In the genomic region with DNA sequence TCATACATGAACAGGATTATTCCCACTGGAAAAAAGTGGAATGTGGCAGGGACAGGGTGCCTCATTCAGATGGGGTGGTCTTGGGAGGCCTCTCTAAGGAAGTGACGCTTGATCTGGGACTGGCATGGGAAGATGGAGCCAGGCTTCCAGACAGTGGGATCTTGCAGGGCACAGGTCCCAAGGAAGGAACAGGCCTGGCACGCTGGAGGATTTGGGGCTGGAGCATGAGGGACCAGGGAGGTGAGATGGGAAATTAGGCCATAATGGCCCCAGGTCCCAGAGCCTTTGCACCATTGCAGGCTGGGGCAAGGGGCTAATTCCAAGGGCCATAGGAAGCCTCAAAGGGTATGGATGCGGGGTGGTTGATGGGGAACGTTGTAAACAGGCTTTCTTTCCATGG, we compare ENCODE assay signal across 22 cellular contexts. TPM values are rescaled to one million over a fixed set of nuclear protein-coding genes. Genes with fewer than 3 reads are reported as not detected.
DNase-seq lines count a peak whose midpoint lies in the region; FAIRE-seq and TF ChIP-seq lines count a peak whose summit lies in the region.
"Had no signal": no experiment of that assay in that cellular context is flagged by ENCODE, and none has a peak within 500 bp of the region (broad histone marks: within the 10 kb centered on the region; RNA-seq: fewer than 3 reads in every experiment).

No MANE protein-coding gene starts in this region.

- no peak for FAIRE-seq in H1 (lab: Jason Lieb, UNC)
- FAIRE-seq: GM12891, GM18507, H54 had no signal

- no peak for TF ChIP-seq POLR2A in H1 (IDR thresholded peaks at IDR 0.05; ENCODE audit: control extremely low read depth in 1 of 2, low read depth in 2 of 2, low read length in 2 of 2)

- no peak overlapping the region for H4K8ac ChIP-seq in H1 (ENCODE audit: extremely low read depth, insufficient read depth, low read length)

- TF ChIP-seq RAD21 in H1 (IDR thresholded peaks at IDR 0.05 in 1 of 2, conservative IDR thresholded peaks at IDR 0.05 in 1 of 2; ENCODE audit: low read depth in 2 of 2, low read length in 2 of 2), result no peak

- no peaks in the 10 kb centered on the region for H3K4me1 Mint-ChIP-seq in neural progenitor cell

- H3K27me3 ChIP-seq in dorsolateral prefrontal cortex (peaks cover 0 to 9% (median 0%) of the 10 kb centered on the region in 45 donors), H1 (replicated peaks in 1 of 4; ENCODE audit: control insufficient read depth in 3 of 4, extremely low read depth in 1 of 4, insufficient read depth in 3 of 4, low read length in 3 of 4) (no peaks in the 10 kb centered on the region), neural progenitor cell (peaks cover 8% of the 10 kb centered on the region)

- no peaks in the 10 kb centered on the region for H3K9me3 Mint-ChIP-seq in neural progenitor cell
- H3K9me3 Mint-ChIP-seq: GM23338 had no signal

- CTCF ChIA-PET in H1 (lab: Charles Lee; ENCODE audit: partially characterized antibody), result no interaction called here

- H3K36me3 Mint-ChIP-seq in neural progenitor cell, result no peaks in the 10 kb centered on the region
- H3K36me3 Mint-ChIP-seq: CD4-positive, alpha-beta memory T cell had no signal

- no peak overlapping the region for H2BK15ac ChIP-seq in H1 (ENCODE audit: low read length)

- no peak overlapping the region for H2BK120ac ChIP-seq in H1 (replicated peaks; ENCODE audit: low read depth, low read length)

- no peak overlapping the region for H3K56ac ChIP-seq in H1 (replicated peaks; ENCODE audit: insufficient read length, low read depth, low read length)

- DNase-seq in dorsolateral prefrontal cortex (peak in 2 of 10 donors; percentile 6 to 35), H1 (ENCODE audit: low read depth in 1 of 2, low spot score in 2 of 2) (no peak), neural progenitor cell (ENCODE audit: low spot score) (no peak), substantia nigra (lab: John Stamatoyannopoulos, UW) (no peak), cortex of kidney (lab: John Stamatoyannopoulos, UW) (no peak)
- no peak for DNase-seq in activated CD8-positive, alpha-beta memory T cell treated with anti-CD3 and anti-CD28 coated beads for 24 hours
- DNase-seq: C1 segment of cervical spinal cord; Calu3; CD4-positive, alpha-beta memory T cell; COR-L47; DMS53; DMS79 treated with DMSO at 0.1 percent for 48 hours; GF-D8; HFFc6 had no signal

- no peaks in the 10 kb centered on the region for H3K9me3 ChIP-seq in H1 (ENCODE audit: insufficient read depth in 2 of 2, low read depth in 1 of 2, low read length in 1 of 2)
- H3K9me3 ChIP-seq in neural progenitor cell (ENCODE audit: low read depth), result no peaks in the 10 kb centered on the region
- H3K9me3 ChIP-seq: HAP-1 had no signal

- no peak for TF ChIP-seq EP300 in H1 (IDR thresholded peaks at IDR 0.05; ENCODE audit: borderline replicate concordance in 1 of 2, low read depth in 2 of 2, low read length in 2 of 2)

- H3K14ac ChIP-seq in H1 (ENCODE audit: insufficient read length), result no peak overlapping the region

- 0 out of 2 replicates have a peak overlapping the region, but pooled peaks have one; percentile 37 for H2BK20ac ChIP-seq in H1 (ENCODE audit: low read length)

- no peak overlapping the region for H2BK12ac ChIP-seq in H1 (ENCODE audit: low read depth, low read length)

- H3K4me1 ChIP-seq in H1 (replicated peaks in 1 of 4; ENCODE audit: control insufficient read depth in 3 of 4, insufficient read depth in 4 of 4, low read length in 3 of 4) (no peaks in the 10 kb centered on the region), neural progenitor cell (no peaks in the 10 kb centered on the region)
- H3K4me1 ChIP-seq: HAP-1 had no signal

- H3K23ac ChIP-seq in H1 (ENCODE audit: insufficient read length), result no peak overlapping the region

- peaks cover 16% of the 10 kb centered on the region for H3K27me3 Mint-ChIP-seq in neural progenitor cell (ENCODE audit: insufficient read depth, low read depth)

- intact Hi-C loops in dorsolateral prefrontal cortex (cut with DNase I), result no loop called here

- no peak overlapping the region for H3K4ac ChIP-seq in H1 (replicated peaks; ENCODE audit: insufficient read length, low read depth, low read length)

- H3K79me2 ChIP-seq in H1 (ENCODE audit: control insufficient read depth in 1 of 2, insufficient read depth in 2 of 2, low read length in 2 of 2), result no peaks in the 10 kb centered on the region
- H3K79me2 ChIP-seq in neural progenitor cell (ENCODE audit: low read depth), result no peaks in the 10 kb centered on the region

- TF ChIP-seq CTCF in dorsolateral prefrontal cortex (IDR thresholded peaks at IDR 0.05 in 54 of 56, conservative IDR thresholded peaks at IDR 0.05 in 2 of 56; ENCODE audit: low read depth in 1 of 56, partially characterized antibody in 56 of 56) (no peak), H1 (IDR thresholded peaks at IDR 0.05; ENCODE audit: control extremely low read depth in 1 of 3, insufficient read depth in 1 of 3, low read depth in 1 of 3, low read length in 3 of 3) (no peak), neural progenitor cell (IDR thresholded peaks at IDR 0.05) (no peak)

- H3K79me1 ChIP-seq in H1 (ENCODE audit: low read depth, low read length), result no peaks in the 10 kb centered on the region

- H3K36me3 ChIP-seq in H1 (ENCODE audit: control insufficient read depth in 2 of 4, insufficient read depth in 4 of 4, low read length in 3 of 4) (no peaks in the 10 kb centered on the region), neural progenitor cell (no peaks in the 10 kb centered on the region)
- H3K36me3 ChIP-seq: HAP-1 had no signal

- H3K27ac ChIP-seq in dorsolateral prefrontal cortex, result peak overlapping the region in 36 of 59 donors; percentile 2 to 73 (median 46)
- H3K27ac ChIP-seq in H1 (ENCODE audit: low read depth, low read length), result no peak overlapping the region
- no peak overlapping the region for H3K27ac ChIP-seq in neural progenitor cell
- peak overlapping the region; percentile 19 for H3K27ac ChIP-seq in substantia nigra (ENCODE audit: low read depth, low read length, poor library complexity, severe bottlenecking)

- H3K4me3 ChIP-seq in dorsolateral prefrontal cortex, result no peak overlapping the region
- no peak overlapping the region for H3K4me3 ChIP-seq in H1 (ENCODE audit: extremely low read depth in 1 of 4, insufficient read depth in 2 of 4, low read depth in 3 of 4, low read length in 4 of 4)
- no peak overlapping the region for H3K4me3 ChIP-seq in neural progenitor cell
- H3K4me3 ChIP-seq: GM23338, HAP-1 had no signal

- H3F3A ChIP-seq in neural progenitor cell (ENCODE audit: low read depth), result no peaks in the 10 kb centered on the region

- no peak overlapping the region for H2AK5ac ChIP-seq in H1 (ENCODE audit: low read depth, low read length)

- H4K20me1 ChIP-seq in H1 (replicated peaks in 1 of 2; ENCODE audit: control insufficient read depth in 1 of 2, insufficient read depth in 2 of 2, low read length in 2 of 2) (peaks cover 0 to 3% of the 10 kb centered on the region in 2 experiments), neural progenitor cell (ENCODE audit: low read depth) (no peaks in the 10 kb centered on the region)

- H3K4me2 ChIP-seq in H1 (ENCODE audit: insufficient read depth in 1 of 2, low read depth in 2 of 2, low read length in 2 of 2) (no peak overlapping the region), neural progenitor cell (no peak overlapping the region)
- H3K4me2 ChIP-seq: GM23338 had no signal

- H3K9ac ChIP-seq in H1 (replicated peaks in 1 of 4; ENCODE audit: extremely low read depth in 1 of 4, low read depth in 3 of 4, low read length in 3 of 4), result no peak overlapping the region
- no peak overlapping the region for H3K9ac ChIP-seq in neural progenitor cell

- no peak overlapping the region for H4K5ac ChIP-seq in H1 (ENCODE audit: insufficient read length, low read depth, low read length)

- no peak overlapping the region for H4K91ac ChIP-seq in H1 (replicated peaks; ENCODE audit: insufficient read length, low read length)

- no peak overlapping the region for H3K4me3 Mint-ChIP-seq in neural progenitor cell
- H3K4me3 Mint-ChIP-seq: CD4-positive, alpha-beta memory T cell; GM23338; HFFc6 had no signal

- no peak overlapping the region for H2BK5ac ChIP-seq in H1 (ENCODE audit: low read depth, low read length)

- WGBS in H1 (ENCODE audit: extremely low coverage in 1 of 2, insufficient coverage in 1 of 2, insufficient read length in 1 of 2, insufficient replicate concordance in 2 of 2, low coverage in 1 of 2, low lambda C conversion rate in 2 of 2, missing lambda C conversion rate in 1 of 2), 2 experiments, result 78% methylated on average over 4 of the region's 4 CpGs; no CpG with 5 or more reads in 1 of the 2 experiments

- no peaks in the 10 kb centered on the region for H3K23me2 ChIP-seq in H1 (ENCODE audit: low read depth, low read length)

- POLR2A ChIA-PET in H1 (lab: Charles Lee; ENCODE audit: partially characterized antibody), result no interaction called here

- peak overlapping the region; percentile 43 for H3K27ac Mint-ChIP-seq in neural progenitor cell
- H3K27ac Mint-ChIP-seq: CD4-positive, alpha-beta memory T cell; GM23338; HFFc6 had no signal

- H3K18ac ChIP-seq in H1 (ENCODE audit: extremely low read depth, low read length), result no peak overlapping the region

- H2AFZ ChIP-seq in H1 (ENCODE audit: low read length) (no peak overlapping the region), neural progenitor cell (replicated peaks) (no peak overlapping the region)
- H2AFZ ChIP-seq: GM23338 had no signal

TF ChIP-seq in H1, 55 proteins besides CTCF, POLR2A, EP300 and RAD21 (continues in another document):
- TF ChIP-seq MAX (IDR thresholded peaks at IDR 0.05) (no peak), HDAC6 (IDR thresholded peaks at IDR 0.05; ENCODE audit: low read depth, low read length) (no peak)

RNA-seq across cellular contexts. Expression of gene ZNF536, which starts 9.2 kb away (rescaled TPM):
- total RNA-seq in dorsolateral prefrontal cortex, result 100 to 1,000 TPM in 7 of 120 experiments, 10 to 100 TPM in 113; 15.6 to 171 (median 49.0) TPM
- total RNA-seq in H1 (2021; fragmentation: NEBNext Ultra II Directional; extraction: Animal tissue kit (Norgen Biotek cat#: 25700)), result 0.09 and 0.33 TPM in 2 replicates
- 0.06 and 0.11 TPM in 2 replicates for polyA plus RNA-seq in H1 (2011; rRNA removed)
- polyA plus RNA-seq in H1 (2011; cell fraction: cytosol; rRNA removed), result 0.08 TPM
- 0.21 TPM for polyA plus RNA-seq in H1 (2011; cell fraction: nucleus; rRNA removed)
- 0.06 to 0.28 TPM (median 0.08 TPM) in 4 replicates for polyA plus RNA-seq in H1 (2012, experiment 1 of 2)
- polyA plus RNA-seq in H1 (2012, experiment 2 of 2), result 0.05 TPM
- 0.02 TPM for polyA plus RNA-seq in H1 (2013, experiment 1 of 2)
- 0.04 TPM for polyA plus RNA-seq in H1 (2013, experiment 2 of 2)
- 0.19 and 0.29 TPM in 2 replicates for polyA minus RNA-seq in H1 (2011; rRNA and poly(A)+ RNA removed)
- polyA minus RNA-seq in H1 (2011; cell fraction: cytosol; rRNA and poly(A)+ RNA removed), result not detected
- polyA minus RNA-seq in H1 (2011; cell fraction: nucleus; rRNA and poly(A)+ RNA removed), result 0.40 TPM
- total RNA-seq in neural progenitor cell (ENCODE audit: low replicate concordance), result 0.24 and 0.84 TPM in 2 replicates
- total RNA-seq: A172, Calu3, G401, HFFc6 had no signal
- polyA plus RNA-seq: BJ; CD4-positive, alpha-beta memory T cell; GM23338 had no signal

Comparison
In these comparisons a context has a peak if more than half of its experiments do, and no peak if none do; other contexts are left out.
1. H3K27ac ChIP-seq: peak in dorsolateral prefrontal cortex (36 of 59) and substantia nigra (single experiment); none in H1 (single experiment) and neural progenitor cell (single experiment).